Comparison of ENCODE assay signal across 24 cellular contexts in the genomic region with DNA sequence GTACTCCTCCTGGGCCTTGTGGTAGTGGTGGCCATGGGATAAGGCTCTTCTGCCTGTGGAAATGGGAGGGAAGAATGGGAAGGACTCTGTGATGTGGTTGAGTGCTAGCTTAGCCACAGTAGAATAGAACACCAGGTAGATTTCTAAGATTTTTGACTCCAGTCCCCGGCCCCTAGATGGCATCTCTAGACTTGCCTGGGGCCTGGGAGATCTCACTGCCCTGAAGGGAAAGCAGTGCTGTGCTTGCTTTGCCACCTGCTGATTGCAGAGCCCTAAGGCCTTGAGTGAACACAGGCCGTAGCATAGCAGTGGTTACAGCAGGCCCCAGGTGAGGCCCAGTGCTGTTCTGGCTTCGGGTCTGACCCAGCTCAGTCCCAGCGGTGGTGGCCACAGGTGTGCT.
"Had no signal": no experiment of that assay in that cellular context is flagged by ENCODE, and none has a peak within 500 bp of the region (broad histone marks: within the 10 kb centered on the region; RNA-seq: fewer than 3 reads in every experiment).

No MANE protein-coding gene starts in this region.

- H3K4me3 ChIP-seq: esophagus muscularis mucosa, gastroesophageal sphincter, lung, psoas muscle, spleen, tibial artery had no signal

- H3K36me3 ChIP-seq: esophagus muscularis mucosa, gastroesophageal sphincter, spleen, tibial artery had no signal

- H3K4me3 Mint-ChIP-seq: immature natural killer cell; naive B cell; nephron; stimulated activated memory B cell treated with anti-CD40 and anti-IgM and Interleukin-4, amounts not matched to agents 10 μg/mL and 1 μg/mL and 100 μg/mL, for 72 hours; stimulated activated naive CD8-positive, alpha-beta T cell treated with anti-CD3 and anti-CD28 coated beads, Interleukin-15, Interleukin-2, amounts not matched to agents 100 ng/mL and 50 ng/mL, for 24 hours had no signal

- H3K27me3 Mint-ChIP-seq: naive B cell had no signal

- H3K4me1 ChIP-seq: esophagus muscularis mucosa, gastroesophageal sphincter, parathyroid adenoma, psoas muscle, spleen, tibial artery had no signal

- DNase-seq: effector memory CD4-positive, alpha-beta T cell; glutamatergic neuron; immature natural killer cell; kidney; left colon; left ventricle myocardium superior; mesenchymal stem cell; naive B cell; psoas muscle; retina; spleen; stimulated activated CD4-positive, alpha-beta T cell treated with anti-CD3 and anti-CD28 coated beads, Interleukin-15, amount 100 ng/mL, for 24 hours; stimulated activated CD4-positive, alpha-beta T cell treated with anti-CD3 and anti-CD28 coated beads, Interleukin-1b, Interleukin-23, amount 100 ng/mL, for 48 hours; stimulated activated CD4-positive, alpha-beta T cell treated with anti-CD3 and anti-CD28 coated beads, Interleukin-4, amount 100 ng/mL, for 24 hours; tibial artery had no signal

- H3K27me3 ChIP-seq: esophagus muscularis mucosa, gastroesophageal sphincter, spleen, tibial artery had no signal

- H3K4me1 Mint-ChIP-seq: immature natural killer cell; naive B cell; nephron; stimulated activated memory B cell treated with anti-CD40 and anti-IgM and Interleukin-4, amounts not matched to agents 10 μg/mL and 1 μg/mL and 100 μg/mL, for 72 hours had no signal

- FAIRE-seq: kidney had no signal

- ATAC-seq: gastroesophageal sphincter; left colon; left ventricle myocardium superior; psoas muscle; sciatic nerve; stimulated activated memory B cell treated with anti-CD40 and anti-IgM and Interleukin-4, amounts not matched to agents 10 μg/mL and 1 μg/mL and 100 μg/mL, for 72 hours had no signal

- H3K9ac ChIP-seq: parathyroid adenoma had no signal

- H3K79me2 ChIP-seq: parathyroid adenoma had no signal

- H3K36me3 Mint-ChIP-seq: stimulated activated memory B cell treated with anti-CD40 and anti-IgM and Interleukin-4, amounts not matched to agents 10 μg/mL and 1 μg/mL and 100 μg/mL, for 72 hours had no signal

- H3K27ac Mint-ChIP-seq: immature natural killer cell; naive B cell; nephron; stimulated activated memory B cell treated with anti-CD40 and anti-IgM and Interleukin-4, amounts not matched to agents 10 μg/mL and 1 μg/mL and 100 μg/mL, for 72 hours; stimulated activated naive CD8-positive, alpha-beta T cell treated with anti-CD3 and anti-CD28 coated beads, Interleukin-15, Interleukin-2, amounts not matched to agents 100 ng/mL and 50 ng/mL, for 24 hours had no signal

- H3K27ac ChIP-seq: epithelial cell of prostate, esophagus muscularis mucosa, gastroesophageal sphincter, parathyroid adenoma, psoas muscle, spleen, tibial artery had no signal

- H2AFZ ChIP-seq: parathyroid adenoma had no signal
